In the genomic region with DNA sequence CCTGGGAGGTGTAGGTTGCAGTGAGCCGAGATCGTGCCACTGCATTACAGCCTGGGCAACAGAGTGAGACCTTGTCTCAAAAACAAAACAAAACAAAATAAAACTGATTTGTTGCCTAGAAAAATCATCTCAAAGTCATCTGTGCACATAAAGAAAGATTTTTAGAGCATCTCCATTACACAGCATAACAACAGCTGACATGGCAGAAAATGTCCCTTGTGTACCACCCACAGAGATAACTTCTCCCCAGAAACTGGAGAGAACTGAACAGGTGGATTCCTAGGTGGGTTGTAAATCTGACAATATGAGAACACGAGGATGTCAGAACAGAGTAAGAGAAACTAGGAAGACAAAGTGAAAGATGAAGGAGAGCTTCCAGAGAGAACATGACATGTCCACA, we compare ENCODE assay signal across 6 cellular contexts.
"Had no signal": no experiment of that assay in that cellular context is flagged by ENCODE, and none has a peak within 500 bp of the region (broad histone marks: within the 10 kb centered on the region; RNA-seq: fewer than 3 reads in every experiment).

No MANE protein-coding gene starts in this region.

- H3K4me2 ChIP-seq: GM23338 had no signal

- ATAC-seq: GM23338 had no signal

- H3K4me3 ChIP-seq: GM23338 had no signal

- H2AFZ ChIP-seq: GM23338 had no signal

- DNase-seq: H9, KG1 had no signal

- FAIRE-seq: H1, H54 had no signal

- H3K27ac ChIP-seq: HL-60 had no signal
